ENCODE assay signal across 15 cellular contexts in genomic region chr16:24009955-24010354, GRCh38.
"Had no signal": no experiment of that assay in that cellular context is flagged by ENCODE, and none has a peak within 500 bp of the region (broad histone marks: within the 10 kb centered on the region; RNA-seq: fewer than 3 reads in every experiment).

No MANE protein-coding gene starts in this region.

- H3K4me3 ChIP-seq: dorsolateral prefrontal cortex, gastrocnemius medialis, heart left ventricle, right atrium auricular region, skin epidermis, thoracic aorta, upper lobe of right lung had no signal

- H3K27me3 ChIP-seq: dorsolateral prefrontal cortex, gastrocnemius medialis, right atrium auricular region, upper lobe of right lung had no signal

- H3K4me3 Mint-ChIP-seq: activated CD4-positive, alpha-beta memory T cell treated with anti-CD3 and anti-CD28 coated beads for 36 hours; activated CD8-positive, alpha-beta memory T cell treated with anti-CD3 and anti-CD28 coated beads, Interleukin-2, amount 10 ng/mL, durations not matched to agents 7 days and 5 days; activated naive CD4-positive, alpha-beta T cell treated with anti-CD3 and anti-CD28 coated beads, Interleukin-2, amount 50 U/mL, for 24 hours; activated T-cell treated with anti-CD3 and anti-CD28 coated beads, Interleukin-2, amount 50 U/mL, for 24 hours; endodermal cell; nephron progenitor cell had no signal

- H3K36me3 ChIP-seq: gastrocnemius medialis, heart left ventricle, right atrium auricular region, thoracic aorta, upper lobe of right lung had no signal

- H3K9me3 ChIP-seq: gastrocnemius medialis, heart left ventricle, right atrium auricular region, thoracic aorta, upper lobe of right lung had no signal

- ATAC-seq: gastrocnemius medialis had no signal

- H3K27ac Mint-ChIP-seq: activated CD4-positive, alpha-beta memory T cell treated with anti-CD3 and anti-CD28 coated beads for 36 hours; activated CD8-positive, alpha-beta memory T cell treated with anti-CD3 and anti-CD28 coated beads, Interleukin-2, amount 10 ng/mL, durations not matched to agents 7 days and 5 days; activated naive CD4-positive, alpha-beta T cell treated with anti-CD3 and anti-CD28 coated beads, Interleukin-2, amount 50 U/mL, for 24 hours; activated T-cell treated with anti-CD3 and anti-CD28 coated beads, Interleukin-2, amount 50 U/mL, for 24 hours; endodermal cell; nephron progenitor cell; progenitor cell of endocrine pancreas had no signal

- H3K4me1 ChIP-seq: gastrocnemius medialis, right atrium auricular region had no signal

- H3K27ac ChIP-seq: gastrocnemius medialis, heart left ventricle, right atrium auricular region, skin epidermis, thoracic aorta, upper lobe of right lung, VCaP had no signal

- H3K4me1 Mint-ChIP-seq: endodermal cell, nephron progenitor cell had no signal

- H3K9me3 Mint-ChIP-seq: activated CD4-positive, alpha-beta memory T cell treated with anti-CD3 and anti-CD28 coated beads for 36 hours; activated naive CD4-positive, alpha-beta T cell treated with anti-CD3 and anti-CD28 coated beads, Interleukin-2, amount 50 U/mL, for 24 hours; activated T-cell treated with anti-CD3 and anti-CD28 coated beads, Interleukin-2, amount 50 U/mL, for 24 hours; endodermal cell; nephron progenitor cell had no signal

- H3K27me3 Mint-ChIP-seq: activated CD4-positive, alpha-beta memory T cell treated with anti-CD3 and anti-CD28 coated beads for 36 hours; activated CD8-positive, alpha-beta memory T cell treated with anti-CD3 and anti-CD28 coated beads, Interleukin-2, amount 10 ng/mL, durations not matched to agents 7 days and 5 days; activated naive CD4-positive, alpha-beta T cell treated with anti-CD3 and anti-CD28 coated beads, Interleukin-2, amount 50 U/mL, for 24 hours; activated T-cell treated with anti-CD3 and anti-CD28 coated beads, Interleukin-2, amount 50 U/mL, for 24 hours had no signal
